ENCODE assay signal across 9 cellular contexts in the genomic region with DNA sequence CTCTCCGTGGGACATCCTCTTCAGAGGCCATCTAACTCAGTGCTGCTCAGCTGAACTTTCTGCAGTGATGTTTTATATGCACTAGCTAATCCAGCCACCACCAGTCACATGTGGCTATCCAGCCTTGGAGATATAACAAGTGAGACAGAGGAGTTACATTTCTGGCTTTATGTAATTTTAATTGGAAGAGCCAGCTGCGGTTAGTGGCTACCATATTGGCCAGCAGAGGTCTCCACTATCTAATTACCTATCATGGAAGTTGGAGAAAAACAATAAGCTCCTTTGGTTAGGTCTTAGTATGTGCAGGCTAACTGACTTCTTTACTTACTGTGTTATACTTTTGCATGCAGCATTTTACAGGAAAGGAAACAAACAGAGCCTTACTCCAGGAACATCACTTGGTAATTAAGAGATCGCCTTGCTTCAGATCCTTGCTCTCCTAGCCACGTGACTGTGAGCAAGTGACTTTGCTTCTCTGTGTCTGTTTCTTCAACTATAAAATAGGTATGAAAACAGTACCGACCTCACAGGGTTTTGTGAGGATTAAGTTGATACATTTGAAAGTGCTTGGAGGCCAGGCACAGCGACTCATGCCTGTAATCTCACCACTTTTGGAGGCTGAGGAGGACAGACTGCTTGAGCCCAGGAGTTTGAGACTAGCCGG. TPM values are rescaled to one million over a fixed set of nuclear protein-coding genes. Genes with fewer than 3 reads are reported as not detected.
DNase-seq lines count a peak whose midpoint lies in the region; ATAC-seq, FAIRE-seq and TF ChIP-seq lines count a peak whose summit lies in the region.
"Had no signal": no experiment of that assay in that cellular context is flagged by ENCODE, and none has a peak within 500 bp of the region (broad histone marks: within the 10 kb centered on the region; RNA-seq: fewer than 3 reads in every experiment).

No MANE protein-coding gene starts in this region.

- no peak overlapping the region for H2BK120ac ChIP-seq in mesendoderm (ENCODE audit: low read depth, low read length)

- no peak for ATAC-seq in HG03571 (IDR thresholded peaks at IDR 0.05; ENCODE audit: unreplicated experiment)

- H3K56ac ChIP-seq in mesendoderm (ENCODE audit: low read length) = no peak overlapping the region

- H2AK5ac ChIP-seq in mesendoderm (ENCODE audit: low read length) = no peak overlapping the region

- no peak overlapping the region for H3K18ac ChIP-seq in mesendoderm (ENCODE audit: low read length)

- H4K8ac ChIP-seq in mesendoderm (ENCODE audit: low read depth, low read length) = no peak overlapping the region

- no peak overlapping the region for H2BK5ac ChIP-seq in mesendoderm (ENCODE audit: low read length)

- FAIRE-seq in GM18507 (lab: Jason Lieb, UNC) = peak; percentile 56

- H3K4me3 ChIP-seq in BJ (ENCODE audit: low read depth, low read length) (no peak overlapping the region), choroid plexus epithelial cell (ENCODE audit: low read depth, low read length) (no peak overlapping the region), mesendoderm (ENCODE audit: low read length) (no peak overlapping the region)

- no CpG with 5 or more reads among the region's 7 CpGs for WGBS in mesendoderm (ENCODE audit: extremely low coverage, insufficient coverage, low lambda C conversion rate)

- H3K9ac ChIP-seq in mesendoderm (ENCODE audit: low read length) = no peak overlapping the region

- no peak overlapping the region for H3K27ac ChIP-seq in mesendoderm (ENCODE audit: low read depth, low read length)

- H3K23ac ChIP-seq in mesendoderm (ENCODE audit: low read length) = no peak overlapping the region

- DNase-seq in BJ (ENCODE audit: low read depth) (no peak), GM18507 (ENCODE audit: extremely low spot score, insufficient read length, low read depth) (no peak), NCI-H748 (lab: John Stamatoyannopoulos, UW; ENCODE audit: unreplicated experiment) (peak; percentile 83), choroid plexus epithelial cell (ENCODE audit: low read depth) (peak; percentile 75), mesendoderm (peak; percentile 57), iPS-NIHi7 (ENCODE audit: extremely low spot score) (no peak)
- no peak for DNase-seq in stimulated activated CD4-positive, alpha-beta T cell treated with anti-CD3 and anti-CD28 coated beads, Interleukin-4, amount 100 ng/mL, for 24 hours

- H3K79me2 ChIP-seq in mesendoderm (ENCODE audit: control insufficient read depth, insufficient read depth, low read length) = no peaks in the 10 kb centered on the region

- no peak overlapping the region for H3K4ac ChIP-seq in mesendoderm (ENCODE audit: low read depth, low read length)

- no peak overlapping the region for H4K5ac ChIP-seq in mesendoderm (ENCODE audit: low read length)

- no peaks in the 10 kb centered on the region for H3K36me3 ChIP-seq in BJ (ENCODE audit: control insufficient read depth, insufficient read depth, low read length)
- no peaks in the 10 kb centered on the region for H3K36me3 ChIP-seq in mesendoderm (ENCODE audit: control insufficient read depth, insufficient read depth, low read length)

- POLR2A ChIA-PET in BJ (lab: Charles Lee) = interaction anchor here (0.5 kb wide), 1 partner anchor 636 kb away, joined by 3 read pairs; no protein-coding TSS in a partner anchor

- peaks cover 14% of the 10 kb centered on the region for H3K27me3 ChIP-seq in BJ (ENCODE audit: control insufficient read depth, insufficient read depth, low read length)
- peaks cover 8% of the 10 kb centered on the region for H3K27me3 ChIP-seq in mesendoderm (ENCODE audit: insufficient read depth, low read length, poor library complexity)

- H3K4me2 ChIP-seq in mesendoderm (ENCODE audit: low read length) = no peak overlapping the region

- H2BK15ac ChIP-seq in mesendoderm (replicated peaks; ENCODE audit: low read depth) = no peak overlapping the region

- peak; percentile 62 for TF ChIP-seq CTCF in BJ (IDR thresholded peaks at IDR 0.05; ENCODE audit: insufficient read depth, low read depth, low read length)
- TF ChIP-seq CTCF in choroid plexus epithelial cell (conservative IDR thresholded peaks at IDR 0.05; ENCODE audit: low read depth, low read length) = peak; percentile 84

- no peaks in the 10 kb centered on the region for H3K79me1 ChIP-seq in mesendoderm (ENCODE audit: low read length)

- no peaks in the 10 kb centered on the region for H3K4me1 ChIP-seq in mesendoderm (ENCODE audit: control insufficient read depth, low read depth, low read length)

- CTCF ChIA-PET in BJ (lab: Yijun Ruan, JAX) = interaction anchor here (0.7 to 1.1 kb wide), 4 partner anchors 22 to 99 kb away, joined by 3 to 6 read pairs (median 4); no protein-coding TSS in a partner anchor

RNA-seq across cellular contexts. Expression of a gene that starts 1.6 kb away (rescaled TPM):
- polyA plus RNA-seq in BJ (2011; rRNA removed) = not detected in 2 replicates
- polyA minus RNA-seq in BJ (2011; rRNA and poly(A)+ RNA removed) = not detected in 2 replicates
- 0.56 TPM for polyA plus RNA-seq in mesendoderm (2013, experiment 1 of 2)
- 0.64 TPM for polyA plus RNA-seq in mesendoderm (2013, experiment 2 of 2)

RNA-seq across cellular contexts. Expression of a gene that starts 5.3 kb away (rescaled TPM):
- polyA plus RNA-seq in BJ (2011; rRNA removed) = not detected in 2 replicates
- polyA minus RNA-seq in BJ (2011; rRNA and poly(A)+ RNA removed) = not detected in 2 replicates
- 0.13 TPM for polyA plus RNA-seq in mesendoderm (2013, experiment 1 of 2)
- 0.06 TPM for polyA plus RNA-seq in mesendoderm (2013, experiment 2 of 2)

RNA-seq across cellular contexts. Expression of a gene that starts 13.7 kb away (rescaled TPM):
- not detected in 2 replicates for polyA plus RNA-seq in BJ (2011; rRNA removed)
- not detected in 2 replicates for polyA minus RNA-seq in BJ (2011; rRNA and poly(A)+ RNA removed)
- polyA plus RNA-seq in mesendoderm (2013, experiment 1 of 2) = 0.04 TPM
- polyA plus RNA-seq in mesendoderm (2013, experiment 2 of 2) = not detected
- polyA plus RNA-seq: urinary bladder had no signal

RNA-seq across cellular contexts. Expression of a gene that starts 19.7 kb away (rescaled TPM):
- polyA plus RNA-seq in BJ (2011; rRNA removed) = not detected in 2 replicates
- polyA minus RNA-seq in BJ (2011; rRNA and poly(A)+ RNA removed) = not detected in 2 replicates
- polyA plus RNA-seq in mesendoderm (2013, experiment 1 of 2) = 3.3 TPM
- polyA plus RNA-seq in mesendoderm (2013, experiment 2 of 2) = 2.5 TPM
- polyA plus RNA-seq: urinary bladder had no signal

RNA-seq across cellular contexts. Expression of a gene that starts 37.4 kb away (rescaled TPM):
- polyA plus RNA-seq in BJ (2011; rRNA removed) = not detected in 2 replicates
- polyA minus RNA-seq in BJ (2011; rRNA and poly(A)+ RNA removed) = not detected in 2 replicates
- polyA plus RNA-seq in mesendoderm (2013, experiment 1 of 2) = 0.18 TPM
- 0.17 TPM for polyA plus RNA-seq in mesendoderm (2013, experiment 2 of 2)

Comparison
In these comparisons a context has a peak if more than half of its experiments do, and no peak if none do; other contexts are left out.
1. DNase-seq: peak in NCI-H748 (single experiment), choroid plexus epithelial cell (single experiment) and mesendoderm (single experiment); none in BJ (single experiment), GM18507 (single experiment), stimulated activated CD4-positive, alpha-beta T cell treated with anti-CD3 and anti-CD28 coated beads, Interleukin-4, amount 100 ng/mL, for 24 hours (single experiment) and iPS-NIHi7 (single experiment).